ENCODE assay signal across 12 cellular contexts in the genomic region with DNA sequence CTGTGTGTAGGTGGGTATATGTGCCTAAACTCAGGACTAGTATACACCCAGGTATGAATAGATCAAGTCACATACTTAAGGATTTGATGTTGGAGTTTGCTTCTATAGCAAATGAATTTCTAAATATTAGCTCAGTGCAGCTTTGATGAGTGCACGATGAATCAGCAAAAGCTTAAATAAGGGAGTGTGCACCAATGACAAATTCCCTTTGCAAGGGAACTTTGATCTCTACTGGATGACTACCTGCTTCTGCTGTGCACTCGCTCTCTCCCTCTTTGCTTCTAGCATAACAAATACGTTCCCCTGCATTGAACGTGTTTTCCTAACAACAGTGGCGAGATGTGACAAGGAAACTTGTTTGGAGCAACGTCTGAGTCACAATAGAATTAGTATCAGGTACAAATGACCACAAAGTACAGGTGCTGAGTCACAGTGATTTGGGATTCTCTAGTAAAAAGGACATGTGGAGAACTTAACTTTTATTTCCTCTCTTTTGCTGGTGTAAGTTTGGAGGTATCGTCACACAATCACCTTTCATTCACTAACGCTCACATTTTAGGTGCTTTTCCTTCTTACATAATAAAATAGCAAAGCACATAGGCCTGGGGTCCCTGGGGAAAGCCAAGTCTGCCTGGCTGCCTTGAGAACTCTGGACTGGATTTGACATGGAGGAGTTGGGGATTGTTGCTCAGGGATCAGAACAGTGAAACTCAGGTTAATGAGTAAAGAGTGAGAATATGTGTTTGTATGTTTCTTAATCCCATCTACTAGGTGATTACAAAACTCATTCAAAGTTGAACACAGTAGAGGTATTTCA. TPM values are rescaled to one million over a fixed set of nuclear protein-coding genes. Genes with fewer than 3 reads are reported as not detected.
DNase-seq lines count a peak whose midpoint lies in the region; ATAC-seq and TF ChIP-seq lines count a peak whose summit lies in the region.
"Had no signal": no experiment of that assay in that cellular context is flagged by ENCODE, and none has a peak within 500 bp of the region (broad histone marks: within the 10 kb centered on the region; RNA-seq: fewer than 3 reads in every experiment).

No MANE protein-coding gene starts in this region.

- CTCF ChIA-PET in HCT116 (lab: Charles Lee) (interaction anchor here (1.0 to 1.3 kb wide), 3 partner anchors 9 to 122 kb away, joined by 3 to 4 read pairs (median 3); no protein-coding TSS in a partner anchor), PC-3 (lab: Charles Lee) (interaction anchor here (0.7 to 1.0 kb wide), 3 partner anchors 36 to 68 kb away, joined by 3 to 6 read pairs (median 6); no protein-coding TSS in a partner anchor)

- intact Hi-C loops in HCT116 (cut with micrococcal nuclease) (loop anchor here (1.0 kb wide), 1 partner anchor 68 kb away; no protein-coding TSS in a partner anchor), PC-3 (cut with micrococcal nuclease) (loop anchor here (1.0 to 2.0 kb wide), 3 partner anchors 13 to 68 kb away; no protein-coding TSS in a partner anchor), aorta (cut with DNase I) (no loop called here)

- H3K4me1 ChIP-seq in HCT116 (ENCODE audit: control insufficient read depth in 1 of 2, insufficient read depth in 2 of 2, low read length in 2 of 2) (peaks cover 23 to 59% of the 10 kb centered on the region in 2 experiments), PC-3 (ENCODE audit: insufficient read depth, low read length) (peaks cover 61% of the 10 kb centered on the region), aorta (ENCODE audit: control insufficient read depth in 1 of 2, insufficient read depth in 2 of 2, low read length in 2 of 2) (no peaks in the 10 kb centered on the region)

- DNase-seq in HCT116 (ENCODE audit: low read depth, low spot score) (peak; percentile 99), PC-3 (peak; percentile 99), fibroblast of gingiva (ENCODE audit: low read depth) (peak; percentile 30), skeletal muscle cell (ENCODE audit: low read depth) (peak; percentile 53), MV-4-11 (lab: John Stamatoyannopoulos, UW) (no peak), aorta (no peak), retina (no peak)
- DNase-seq: activated B cell treated with CpG ODN at 0.5 μM for 24 hours, dermis blood vessel endothelial cell, NCI-H2171 had no signal

- H3K27me3 ChIP-seq in HCT116 (ENCODE audit: insufficient read depth, low read length) (no peaks in the 10 kb centered on the region), PC-3 (ENCODE audit: low read length) (no peaks in the 10 kb centered on the region), aorta (ENCODE audit: control insufficient read depth in 1 of 2, insufficient read depth in 2 of 2, low read length in 1 of 2) (peaks cover 0 to 2% of the 10 kb centered on the region in 2 donors)

- peak overlapping the region; percentile 79 for H3K27ac ChIP-seq in HCT116 (ENCODE audit: low read depth, low read length)
- peak overlapping the region; percentile 93 for H3K27ac ChIP-seq in PC-3 (ENCODE audit: low read length)
- no peak overlapping the region for H3K27ac ChIP-seq in aorta (ENCODE audit: low read depth in 1 of 2, low read length in 2 of 2)

- H3K9me2 ChIP-seq in HCT116 (ENCODE audit: insufficient read depth) (no peaks in the 10 kb centered on the region), PC-3 (replicated peaks; ENCODE audit: low read length) (no peaks in the 10 kb centered on the region)

- peaks cover 10% of the 10 kb centered on the region for H3F3A ChIP-seq in PC-3 (ENCODE audit: low read length, unreplicated experiment)

- H3K4me2 ChIP-seq in HCT116 (ENCODE audit: low read length) (peak overlapping the region; percentile 72), PC-3 (ENCODE audit: low read length) (peak overlapping the region; percentile 73)

- H2AFZ ChIP-seq in HCT116 (ENCODE audit: low read depth, low read length, poor library complexity, severe bottlenecking) (peak overlapping the region; percentile 59), PC-3 (ENCODE audit: low read length) (peak overlapping the region; percentile 34)

- H3K9ac ChIP-seq in HCT116 (ENCODE audit: low read length) (peak overlapping the region; percentile 72), PC-3 (ENCODE audit: low read length) (peak overlapping the region; percentile 68)

- no peaks in the 10 kb centered on the region for H4K20me1 ChIP-seq in HCT116 (ENCODE audit: insufficient read depth)
- no peaks in the 10 kb centered on the region for H4K20me1 ChIP-seq in PC-3 (ENCODE audit: low read length)

- peak overlapping the region in 1 of 2 experiments; percentile 37; a peak in 2 of 4 replicates for H3K4me3 ChIP-seq in HCT116 (replicated peaks in 1 of 2; ENCODE audit: low read depth in 1 of 2, low read length in 2 of 2)
- peak overlapping the region; percentile 29 for H3K4me3 ChIP-seq in PC-3 (ENCODE audit: low read length)
- H3K4me3 ChIP-seq in skeletal muscle cell (ENCODE audit: low read depth, low read length) = no peak overlapping the region
- H3K4me3 ChIP-seq in aorta (ENCODE audit: low read length in 2 of 2) = no peak overlapping the region

- no peak; the same call in none of the 2 replicates for TF ChIP-seq RAD21 in HCT116 (IDR thresholded peaks at IDR 0.05; ENCODE audit: low read depth)

- RAD21 ChIA-PET in HCT116 (lab: Charles Lee; ENCODE audit: low non-redundant PET in 1 of 2, low total read pairs in 2 of 2, uncharacterized antibody in 2 of 2, unreplicated experiment in 2 of 2) = no interaction called here

- ATAC-seq in HCT116 (peak; percentile 89), PC-3 (peak; percentile 94), GM21526 (IDR thresholded peaks at IDR 0.05; ENCODE audit: low FRiP score, unreplicated experiment) (no peak), aorta (ENCODE audit: low FRiP score) (no peak)
- ATAC-seq: natural killer cell treated with Interleukin-12 subunit alpha and Interleukin-12 subunit beta and Interleukin-15 and Interleukin-18, amount 100 ng/mL, for 72 hours had no signal

- H3K36me3 ChIP-seq in HCT116 (ENCODE audit: control insufficient read depth in 1 of 2, insufficient read depth in 2 of 2, low read length in 2 of 2) (no peaks in the 10 kb centered on the region), PC-3 (ENCODE audit: low read depth, low read length) (no peaks in the 10 kb centered on the region), aorta (ENCODE audit: control insufficient read depth in 1 of 2, insufficient read depth in 2 of 2, low read length in 1 of 2) (no peaks in the 10 kb centered on the region)

- 74% methylated on average over 8 of the region's 8 CpGs for WGBS in aorta, 2 donors

- TF ChIP-seq POLR2A in HCT116 (IDR thresholded peaks at IDR 0.05; ENCODE audit: borderline replicate concordance, extremely low read depth, insufficient read depth, insufficient read length) = no peak

- POLR2A ChIA-PET in HCT116 (lab: Charles Lee) = interaction anchor here (1.0 to 1.6 kb wide), 4 partner anchors 36 to 71 kb away, joined by 3 to 6 read pairs (median 4); a partner anchor contains a TSS
- POLR2A ChIA-PET in PC-3 (lab: Charles Lee; ENCODE audit: unreplicated experiment) = interaction anchor here (0.5 to 1.0 kb wide), 6 partner anchors 9 to 71 kb away, joined by 3 read pairs; a partner anchor contains a TSS

- no TSS peak for BruUV-seq in HCT116 (replicated peaks; lab: Mats Ljungman, UMichigan)
- BruUV-seq in PC-3 (replicated peaks; lab: Mats Ljungman, UMichigan) = TSS peak; percentile 93

- H3K9me3 ChIP-seq in HCT116 (ENCODE audit: control insufficient read depth in 1 of 2, insufficient read depth in 1 of 2, low read depth in 1 of 2, low read length in 2 of 2) (no peaks in the 10 kb centered on the region), PC-3 (ENCODE audit: low read length) (no peaks in the 10 kb centered on the region), aorta (ENCODE audit: control insufficient read depth, low read length) (no peaks in the 10 kb centered on the region)

- TF ChIP-seq CTCF in HCT116 (IDR thresholded peaks at IDR 0.05 in 2 of 3, conservative IDR thresholded peaks at IDR 0.05 in 1 of 3; ENCODE audit: borderline replicate concordance in 1 of 3, insufficient read depth in 1 of 3, low read depth in 2 of 3, low read length in 2 of 3) = no peak
- no peak for TF ChIP-seq CTCF in PC-3 (conservative IDR thresholded peaks at IDR 0.05; ENCODE audit: low read depth, low read length)

- no peaks in the 10 kb centered on the region for H3K79me2 ChIP-seq in HCT116 (ENCODE audit: insufficient read depth, low read length)
- no peaks in the 10 kb centered on the region for H3K79me2 ChIP-seq in PC-3 (ENCODE audit: low read length)

TF ChIP-seq in HCT116, 20 proteins besides CTCF, POLR2A, EP300 and RAD21 (continues in another document):
- TF ChIP-seq, protein P1, sequence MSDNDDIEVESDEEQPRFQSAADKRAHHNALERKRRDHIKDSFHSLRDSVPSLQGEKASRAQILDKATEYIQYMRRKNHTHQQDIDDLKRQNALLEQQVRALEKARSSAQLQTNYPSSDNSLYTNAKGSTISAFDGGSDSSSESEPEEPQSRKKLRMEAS (IDR thresholded peaks at IDR 0.05) = peak; percentile 91
- peak; percentile 100 for TF ChIP-seq CBX3 (IDR thresholded peaks at IDR 0.05; ENCODE audit: low read depth)
- TF ChIP-seq, protein P2, sequence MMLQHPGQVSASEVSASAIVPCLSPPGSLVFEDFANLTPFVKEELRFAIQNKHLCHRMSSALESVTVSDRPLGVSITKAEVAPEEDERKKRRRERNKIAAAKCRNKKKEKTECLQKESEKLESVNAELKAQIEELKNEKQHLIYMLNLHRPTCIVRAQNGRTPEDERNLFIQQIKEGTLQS (IDR thresholded peaks at IDR 0.05) = peak; percentile 48; the same call in 1 of the 2 replicates
- no peak for TF ChIP-seq ZNF274 (IDR thresholded peaks at IDR 0.05; ENCODE audit: low read depth, low read length)
- no peak for TF ChIP-seq EZH2phosphoT487 (IDR thresholded peaks at IDR 0.05; ENCODE audit: borderline replicate concordance)
- TF ChIP-seq CEBPB (IDR thresholded peaks at IDR 0.05; ENCODE audit: low read depth) = peak; percentile 89
- peak; percentile 94 for TF ChIP-seq TCF7L2 (IDR thresholded peaks at IDR 0.05; ENCODE audit: borderline replicate concordance, extremely low read depth, insufficient read depth, insufficient read length)
- peak; percentile 58 for TF ChIP-seq YY1 (IDR thresholded peaks at IDR 0.05; ENCODE audit: extremely low read depth, insufficient replicate concordance, low read depth, low read length)
- TF ChIP-seq SIN3A (IDR thresholded peaks at IDR 0.05; ENCODE audit: low read depth) = peak; percentile 95

RNA-seq across cellular contexts. Expression of a gene that starts 49.7 kb away (rescaled TPM):
- total RNA-seq in HCT116 (2021; ENCODE audit: unreplicated experiment) (0.57 TPM), PC-3 (2014; rRNA removed) (0.17 and 0.33 TPM in 2 replicates), aorta (under 1 TPM; 0.29 to 0.36 TPM)
- polyA plus RNA-seq in HCT116 (2012) = 0.24 and 0.30 TPM in 2 replicates
- polyA plus RNA-seq in aorta = under 1 TPM in 1 of 2 donors, not detected in 1; 0.03 TPM

Comparison
In these comparisons a context has a peak if more than half of its experiments do, and no peak if none do; other contexts are left out.
1. ATAC-seq: peak in HCT116 (single experiment) and PC-3 (single experiment); none in GM21526 (single experiment) and aorta (single experiment).
2. DNase-seq: peak in HCT116 (single experiment), PC-3 (single experiment), fibroblast of gingiva (single experiment) and skeletal muscle cell (single experiment); none in MV-4-11 (single experiment), aorta (0 of 2) and retina (single experiment).
3. H3K27ac ChIP-seq: peak in HCT116 (single experiment) and PC-3 (single experiment); none in aorta (0 of 2).
4. intact Hi-C loops: an anchor here in HCT116 (1.0 kb wide) and PC-3 (1.0 to 2.0 kb wide); none called in aorta.